ENCODE assay signal across 23 cellular contexts in genomic region chr1:34682452-34683223, GRCh38.
"Had no signal": no experiment of that assay in that cellular context is flagged by ENCODE, and none has a peak within 500 bp of the region (broad histone marks: within the 10 kb centered on the region; RNA-seq: fewer than 3 reads in every experiment).

No MANE protein-coding gene starts in this region.

- ATAC-seq: activated naive CD4-positive, alpha-beta T cell treated with anti-CD3 and anti-CD28 coated beads, Interleukin-2, amount 50 U/mL, for 72 hours; activated T-cell treated with anti-CD3 and anti-CD28 coated beads, Interleukin-2, amount 50 U/mL, for 4 hours; PC-3; WTC11 had no signal

- DNase-seq: activated CD4-positive, alpha-beta memory T cell treated with anti-CD3 and anti-CD28 coated beads for 36 hours; activated CD4-positive, alpha-beta T cell treated with anti-CD3 and anti-CD28 coated beads for 1 hour; activated CD4-positive, alpha-beta T cell treated with anti-CD3 and anti-CD28 coated beads, Interleukin-2, amount 10 ng/mL, durations not matched to agents 24 days and 14 days; activated CD8-positive, alpha-beta memory T cell treated with anti-CD3 and anti-CD28 coated beads for 24 hours; activated effector memory CD4-positive, alpha-beta T cell treated with anti-CD3 and anti-CD28 coated beads, Interleukin-2, amount 50 U/mL, for 16 hours; activated naive CD4-positive, alpha-beta T cell treated with Interleukin-2 at 50 U/mL for 16 hours; activated T-cell treated with anti-CD3 and anti-CD28 coated beads, Interleukin-2, amount 50 U/mL, for 4 hours; amygdala; MM.1S; NCI-H1105; NCI-H1436; NCI-H187; NCI-H2081; NCI-H2171; NCI-H2227 treated with DMSO at 0.1 percent for 48 hours; NCI-H446 treated with DMSO at 0.1 percent for 48 hours; NCI-H524 treated with DMSO at 0.1 percent for 48 hours; NCI-H748 treated with DMSO at 0.1 percent for 48 hours; PC-3; SHP77 treated with DMSO at 0.1 percent for 48 hours had no signal

- H3K27ac ChIP-seq: KMS-11 had no signal

- H3K4me2 ChIP-seq: KMS-11 had no signal

- H3K9ac ChIP-seq: KMS-11 had no signal
